Comparison of ENCODE assay signal across 17 cellular contexts in the genomic region with DNA sequence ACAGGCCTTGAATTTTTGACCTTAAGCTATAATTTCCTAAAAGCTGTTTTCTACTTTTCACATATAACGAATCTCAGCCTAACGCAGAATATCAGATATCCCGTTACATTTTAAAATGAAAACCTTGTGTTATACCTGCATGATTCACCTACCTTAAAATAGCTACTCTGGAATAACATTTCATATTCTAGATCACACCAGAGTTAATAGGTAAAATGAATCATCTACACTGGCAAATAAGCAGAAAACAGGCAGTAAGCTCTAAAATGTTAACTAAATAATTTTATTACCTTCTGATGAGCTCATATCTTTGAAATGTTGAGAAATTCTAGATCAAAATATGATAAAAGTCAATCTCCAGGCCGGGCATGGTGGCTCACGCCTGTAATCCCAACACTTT.
DNase-seq lines count a peak whose midpoint lies in the region; ATAC-seq and TF ChIP-seq lines count a peak whose summit lies in the region.
"Had no signal": no experiment of that assay in that cellular context is flagged by ENCODE, and none has a peak within 500 bp of the region (broad histone marks: within the 10 kb centered on the region; RNA-seq: fewer than 3 reads in every experiment).

No MANE protein-coding gene starts in this region.

- H3K9me3 Mint-ChIP-seq in natural killer cell: no peaks in the 10 kb centered on the region
- H3K9me3 Mint-ChIP-seq: CD4-positive, alpha-beta T cell had no signal

- H3K4me2 ChIP-seq in mammary epithelial cell (ENCODE audit: insufficient read depth, low read depth, low read length): no peak overlapping the region
- H3K4me2 ChIP-seq in SK-N-SH: no peak overlapping the region
- H3K4me2 ChIP-seq: A549 had no signal

- H3K27ac ChIP-seq in mammary epithelial cell (ENCODE audit: insufficient read depth, low read depth, low read length) (no peak overlapping the region), breast epithelium (no peak overlapping the region), SK-N-SH (ENCODE audit: low read depth in 2 of 2, low read length in 1 of 2) (no peak overlapping the region), foreskin keratinocyte (no peak overlapping the region), skeletal muscle tissue (ENCODE audit: low read depth, low read length) (peak overlapping the region; percentile 36), colonic mucosa (no peak overlapping the region)
- H3K27ac ChIP-seq: 22Rv1, A549, C4-2B, GM23248 had no signal

- dilution Hi-C loops in mammary epithelial cell (cut with HindIII; ENCODE audit: low sequenced_read_pairs): no loop called here

- ATAC-seq in foreskin keratinocyte (peak; percentile 55), natural killer cell (no peak)
- ATAC-seq: A549 had no signal

- DNase-seq in mammary epithelial cell: peak; percentile 45
- no peak for DNase-seq in breast epithelium (ENCODE audit: low spot score in 2 of 2)
- DNase-seq in SK-N-SH: no peak
- peak; percentile 56 to 76 for DNase-seq in foreskin keratinocyte
- DNase-seq in natural killer cell: no peak
- no peak for DNase-seq in GM10266 (ENCODE audit: extremely low spot score)
- DNase-seq in colonic mucosa: no peak
- DNase-seq: AML-193; CD4-positive, alpha-beta T cell; DMS153; DMS79; GM23248 had no signal

- BruUV-seq in mammary epithelial cell (replicated peaks; lab: Mats Ljungman, UMichigan): no TSS peak

- H3F3A ChIP-seq in SK-N-SH (replicated peaks; ENCODE audit: insufficient read depth): peaks cover 8% of the 10 kb centered on the region

- no peak for TF ChIP-seq POLR2A in breast epithelium (IDR thresholded peaks at IDR 0.05)

- in situ Hi-C loops in mammary epithelial cell (cut with MboI; ENCODE audit: low sequenced_read_pairs in 2 of 2): no loop called here

- no peaks in the 10 kb centered on the region for H3K79me2 ChIP-seq in mammary epithelial cell (ENCODE audit: insufficient read depth, low read length)
- no peaks in the 10 kb centered on the region for H3K79me2 ChIP-seq in SK-N-SH (ENCODE audit: insufficient read depth)

- 95% methylated on average over 5 of the region's 5 CpGs for WGBS in mammary epithelial cell (ENCODE audit: low coverage, missing lambda C conversion rate)
- WGBS in SK-N-SH (ENCODE audit: low lambda C conversion rate): 77% methylated on average over 5 of the region's 5 CpGs

- POLR2A ChIA-PET in SK-N-SH (lab: Yijun Ruan, JAX): interaction anchor here (0.6 kb wide), 1 partner anchor 446 kb away, joined by 3 read pairs; no protein-coding TSS in a partner anchor

- intact Hi-C loops in mammary epithelial cell (cut with micrococcal nuclease) (no loop called here), breast epithelium (cut with DNase I; ENCODE audit: low total_unique reads) (no loop called here), natural killer cell (cut with micrococcal nuclease) (no loop called here), colonic mucosa (cut with DNase I) (no loop called here)

- H3K27me3 ChIP-seq in mammary epithelial cell (ENCODE audit: insufficient read depth, low read length) (no peaks in the 10 kb centered on the region), breast epithelium (no peaks in the 10 kb centered on the region), SK-N-SH (ENCODE audit: insufficient read depth) (no peaks in the 10 kb centered on the region), foreskin keratinocyte (no peaks in the 10 kb centered on the region), skeletal muscle tissue (ENCODE audit: control insufficient read depth in 3 of 3, insufficient read depth in 3 of 3, low read length in 3 of 3) (no peaks in the 10 kb centered on the region), colonic mucosa (no peaks in the 10 kb centered on the region)

- no peaks in the 10 kb centered on the region for H3K9me3 ChIP-seq in mammary epithelial cell (replicated peaks; ENCODE audit: insufficient read depth, low read length)
- H3K9me3 ChIP-seq in breast epithelium: no peaks in the 10 kb centered on the region
- no peaks in the 10 kb centered on the region for H3K9me3 ChIP-seq in SK-N-SH
- H3K9me3 ChIP-seq in skeletal muscle tissue (ENCODE audit: control insufficient read depth in 3 of 3, low read length in 3 of 3): no peaks in the 10 kb centered on the region
- no peaks in the 10 kb centered on the region for H3K9me3 ChIP-seq in colonic mucosa
- H3K9me3 ChIP-seq: A549, HAP-1 had no signal

- peaks cover 21% of the 10 kb centered on the region for H3K4me1 ChIP-seq in mammary epithelial cell (ENCODE audit: insufficient read depth, low read length)
- no peaks in the 10 kb centered on the region for H3K4me1 ChIP-seq in breast epithelium
- H3K4me1 ChIP-seq in SK-N-SH (ENCODE audit: control insufficient read depth in 1 of 2, insufficient read depth in 2 of 2, low read depth in 1 of 2, low read length in 1 of 2): no peaks in the 10 kb centered on the region
- H3K4me1 ChIP-seq in foreskin keratinocyte: peaks cover 21% of the 10 kb centered on the region
- H3K4me1 ChIP-seq in skeletal muscle tissue (ENCODE audit: control insufficient read depth in 3 of 3, insufficient read depth in 3 of 3, low read length in 3 of 3): peaks cover 0 to 5% (median 4%) of the 10 kb centered on the region in 3 donors
- no peaks in the 10 kb centered on the region for H3K4me1 ChIP-seq in colonic mucosa
- H3K4me1 ChIP-seq: HAP-1 had no signal

- H3K9ac ChIP-seq in mammary epithelial cell (ENCODE audit: insufficient read depth, low read length): no peak overlapping the region
- no peak overlapping the region for H3K9ac ChIP-seq in SK-N-SH
- H3K9ac ChIP-seq in skeletal muscle tissue (ENCODE audit: low read depth in 1 of 3, low read length in 3 of 3): peak overlapping the region in 1 of 3 donors; percentile 51
- no peak overlapping the region for H3K9ac ChIP-seq in colonic mucosa (ENCODE audit: low read depth in 2 of 2, low read length in 2 of 2)
- H3K9ac ChIP-seq: GM23248 had no signal

- H2AFZ ChIP-seq in mammary epithelial cell (ENCODE audit: low read depth, low read length) (no peak overlapping the region), SK-N-SH (ENCODE audit: low read depth) (no peak overlapping the region)
- H2AFZ ChIP-seq: GM23248 had no signal

- TF ChIP-seq CTCF in mammary epithelial cell (conservative IDR thresholded peaks at IDR 0.05 in 1 of 2, IDR thresholded peaks at IDR 0.05 in 1 of 2; ENCODE audit: extremely low read depth in 1 of 2, insufficient read depth in 1 of 2, low read depth in 1 of 2, low read length in 2 of 2) (no peak), breast epithelium (IDR thresholded peaks at IDR 0.05) (no peak), SK-N-SH (IDR thresholded peaks at IDR 0.05) (no peak), foreskin keratinocyte (conservative IDR thresholded peaks at IDR 0.05) (no peak), natural killer cell (IDR thresholded peaks at IDR 0.05) (no peak), GM10266 (IDR thresholded peaks at IDR 0.05; ENCODE audit: control insufficient read depth, insufficient read depth, low read depth, missing control alignments) (no peak), colonic mucosa (IDR thresholded peaks at IDR 0.05) (no peak)

- H3K36me3 Mint-ChIP-seq in natural killer cell: no peaks in the 10 kb centered on the region

- H3K9me2 ChIP-seq in SK-N-SH: no peaks in the 10 kb centered on the region

- H3K27ac Mint-ChIP-seq in natural killer cell: no peak overlapping the region
- H3K27ac Mint-ChIP-seq: CD4-positive, alpha-beta T cell had no signal

- H3K27me3 Mint-ChIP-seq in natural killer cell (ENCODE audit: low read depth in 2 of 2): no peaks in the 10 kb centered on the region
- H3K27me3 Mint-ChIP-seq: CD4-positive, alpha-beta T cell had no signal

- peaks cover 0 to 5% of the 10 kb centered on the region in 2 donors for H3K4me1 Mint-ChIP-seq in natural killer cell

- no peak for TF ChIP-seq EP300 in SK-N-SH (IDR thresholded peaks at IDR 0.05; ENCODE audit: borderline replicate concordance in 1 of 2, low read depth in 1 of 2, low read length in 1 of 2)

- no peak overlapping the region for H3K4me3 Mint-ChIP-seq in natural killer cell
- H3K4me3 Mint-ChIP-seq: CD4-positive, alpha-beta T cell had no signal

- CTCF ChIA-PET in mammary epithelial cell (lab: Charles Lee; ENCODE audit: low non-redundant PET) (interaction anchor here (0.5 to 0.6 kb wide), 2 partner anchors 9 to 18 kb away, joined by 3 read pairs; no protein-coding TSS in a partner anchor), SK-N-SH (lab: Yijun Ruan, JAX) (interaction anchor here (2.0 kb wide), 1 partner anchor 13 kb away, joined by 4 read pairs; no protein-coding TSS in a partner anchor)

- H4K20me1 ChIP-seq in mammary epithelial cell (ENCODE audit: insufficient read depth, low read length) (no peaks in the 10 kb centered on the region), SK-N-SH (ENCODE audit: insufficient read depth) (no peaks in the 10 kb centered on the region)

- no peaks in the 10 kb centered on the region for H3K36me3 ChIP-seq in mammary epithelial cell (ENCODE audit: insufficient read depth, low read length)
- no peaks in the 10 kb centered on the region for H3K36me3 ChIP-seq in breast epithelium
- H3K36me3 ChIP-seq in SK-N-SH (replicated peaks in 1 of 2; ENCODE audit: control insufficient read depth in 1 of 2, insufficient read depth in 2 of 2, low read length in 1 of 2): peaks cover 0 to 5% of the 10 kb centered on the region in 2 experiments
- peaks cover 0 to 4% (median 3%) of the 10 kb centered on the region in 3 donors for H3K36me3 ChIP-seq in skeletal muscle tissue (ENCODE audit: control insufficient read depth in 3 of 3, insufficient read depth in 3 of 3, low read length in 3 of 3)
- H3K36me3 ChIP-seq in colonic mucosa: no peaks in the 10 kb centered on the region
- H3K36me3 ChIP-seq: HAP-1 had no signal

- no peak for TF ChIP-seq RAD21 in SK-N-SH (IDR thresholded peaks at IDR 0.05; ENCODE audit: low read length)

- H3K4me3 ChIP-seq in mammary epithelial cell (replicated peaks in 1 of 3; ENCODE audit: insufficient read depth in 1 of 3, low read depth in 2 of 3, low read length in 3 of 3) (no peak overlapping the region), breast epithelium (no peak overlapping the region), SK-N-SH (ENCODE audit: low read depth in 2 of 2, low read length in 1 of 2) (no peak overlapping the region), skeletal muscle tissue (ENCODE audit: low read length in 3 of 3) (no peak overlapping the region), colonic mucosa (no peak overlapping the region)
- H3K4me3 ChIP-seq: A549, GM23248, HAP-1 had no signal

TF ChIP-seq in SK-N-SH, 30 proteins besides CTCF, POLR2A, EP300 and RAD21:
- TF ChIP-seq RFX5 (IDR thresholded peaks at IDR 0.05; ENCODE audit: low read length) (no peak), JUND (IDR thresholded peaks at IDR 0.05) (0 out of 2 replicates have a peak, but pooled peaks have one; percentile 9), FOSL2 (IDR thresholded peaks at IDR 0.05; ENCODE audit: borderline replicate concordance, low read depth) (0 out of 2 replicates have a peak, but pooled peaks have one; percentile 5)

Comparison
In these comparisons a context has a peak if more than half of its experiments do, and no peak if none do; other contexts are left out.
1. DNase-seq: peak in mammary epithelial cell (single experiment) and foreskin keratinocyte (2 of 2); none in breast epithelium (0 of 2), SK-N-SH (single experiment), natural killer cell (single experiment), GM10266 (single experiment) and colonic mucosa (single experiment).